ENCODE assay signal across 16 cellular contexts in the genomic region with DNA sequence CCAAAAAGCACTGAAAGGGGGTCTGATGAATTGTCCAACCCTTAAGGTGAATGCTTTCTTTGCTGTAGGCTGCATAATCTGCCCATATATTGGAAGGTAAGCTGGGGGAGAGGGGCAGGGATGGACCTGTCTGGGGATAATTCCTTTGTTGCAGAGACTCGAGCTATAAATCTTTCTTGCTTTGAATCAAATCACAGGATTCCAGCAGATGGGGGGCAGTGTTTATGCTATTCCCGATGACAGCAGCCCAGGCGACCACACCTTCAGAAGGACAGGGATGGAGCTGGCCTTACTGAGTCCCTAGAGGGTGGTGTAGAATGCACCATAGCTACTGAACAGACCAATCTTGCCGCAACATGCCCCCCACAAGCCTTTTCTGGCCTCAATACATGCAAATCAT. TPM values are rescaled to one million over a fixed set of nuclear protein-coding genes. Genes with fewer than 3 reads are reported as not detected.
DNase-seq lines count a peak whose midpoint lies in the region; ATAC-seq, FAIRE-seq and TF ChIP-seq lines count a peak whose summit lies in the region.
"Had no signal": no experiment of that assay in that cellular context is flagged by ENCODE, and none has a peak within 500 bp of the region (broad histone marks: within the 10 kb centered on the region; RNA-seq: fewer than 3 reads in every experiment).

No MANE protein-coding gene starts in this region.

- H3K9me3 ChIP-seq in HUES48 (ENCODE audit: control insufficient read depth, insufficient read depth, low read length) (no peaks in the 10 kb centered on the region), kidney (ENCODE audit: control insufficient read depth in 1 of 2, low read length in 2 of 2) (peaks cover 0 to under 1% of the 10 kb centered on the region in 2 donors), subcutaneous abdominal adipose tissue (ENCODE audit: control insufficient read depth in 5 of 5, low read length in 5 of 5) (no peaks in the 10 kb centered on the region)
- H3K9me3 ChIP-seq: prostate gland had no signal

- H3K36me3 Mint-ChIP-seq in naive thymus-derived CD8-positive, alpha-beta T cell: no peaks in the 10 kb centered on the region

- peaks cover 62% of the 10 kb centered on the region for H3K4me1 ChIP-seq in HUES48 (ENCODE audit: control insufficient read depth, insufficient read depth, low read length)
- H3K4me1 ChIP-seq in kidney (ENCODE audit: control insufficient read depth in 1 of 2, insufficient read depth in 1 of 2, low read depth in 1 of 2, low read length in 2 of 2): peaks cover 8 to 9% of the 10 kb centered on the region in 2 donors
- H3K4me1 ChIP-seq in subcutaneous abdominal adipose tissue (ENCODE audit: control insufficient read depth in 5 of 5, insufficient read depth in 5 of 5, low read length in 5 of 5): peaks cover 0 to 52% (median 30%) of the 10 kb centered on the region in 5 donors
- H3K4me1 ChIP-seq: prostate gland had no signal

- DNase-seq in dorsolateral prefrontal cortex (no peak), kidney (no peak), RCC 7860 (ENCODE audit: low spot score) (no peak)
- DNase-seq in naive thymus-derived CD8-positive, alpha-beta T cell: no peak
- DNase-seq: activated CD4-positive, alpha-beta memory T cell treated with anti-CD3 and anti-CD28 coated beads, Interleukin-2, amount 10 ng/mL, durations not matched to agents 7 days and 5 days; midbrain; NCI-H2171 treated with DMSO at 0.1 percent for 48 hours had no signal

- no peak overlapping the region for H3K27ac ChIP-seq in HUES48 (ENCODE audit: low read depth, low read length)
- H3K27ac ChIP-seq in dorsolateral prefrontal cortex: peak overlapping the region in 27 of 59 donors; percentile 3 to 88 (median 51)
- H3K27ac ChIP-seq in kidney (ENCODE audit: low read depth in 2 of 2, low read length in 2 of 2): peak overlapping the region; percentile 70 to 71
- no peak overlapping the region for H3K27ac ChIP-seq in subcutaneous abdominal adipose tissue (ENCODE audit: low read depth, low read length)
- H3K27ac ChIP-seq: C4-2B, prostate gland had no signal

- H3K27me3 ChIP-seq in HUES48 (ENCODE audit: control insufficient read depth, insufficient read depth, low read length) (no peaks in the 10 kb centered on the region), dorsolateral prefrontal cortex (no peaks in the 10 kb centered on the region), subcutaneous abdominal adipose tissue (ENCODE audit: control insufficient read depth in 5 of 5, insufficient read depth in 4 of 5, low read length in 5 of 5) (no peaks in the 10 kb centered on the region)

- ATAC-seq in naive thymus-derived CD8-positive, alpha-beta T cell: no peak
- no peak for ATAC-seq in GM21367 (IDR thresholded peaks at IDR 0.05; ENCODE audit: unreplicated experiment)
- ATAC-seq in GM19397 (IDR thresholded peaks at IDR 0.05; ENCODE audit: unreplicated experiment): no peak
- ATAC-seq: GM12878, HepG2 had no signal

- TF ChIP-seq CTCF in dorsolateral prefrontal cortex (IDR thresholded peaks at IDR 0.05 in 54 of 56, conservative IDR thresholded peaks at IDR 0.05 in 2 of 56; ENCODE audit: low read depth in 1 of 56, partially characterized antibody in 56 of 56): no peak
- no peak for TF ChIP-seq CTCF in kidney (IDR thresholded peaks at IDR 0.05; ENCODE audit: borderline replicate concordance, extremely low read depth, insufficient read depth)

- POLR2A ChIA-PET in naive thymus-derived CD8-positive, alpha-beta T cell (lab: Charles Lee): no interaction called here

- H3K27me3 Mint-ChIP-seq in naive thymus-derived CD8-positive, alpha-beta T cell: peaks cover 19 to 58% (median 39%) of the 10 kb centered on the region in 5 donors

- intact Hi-C loops in dorsolateral prefrontal cortex (cut with DNase I): loop anchor here in 1 of 2 donors (5.0 kb wide), 1 partner anchor 53 kb away; no protein-coding TSS in a partner anchor
- intact Hi-C loops in kidney (cut with DNase I): no loop called here

- no peak for FAIRE-seq in kidney (lab: Jason Lieb, UNC)
- no peak for FAIRE-seq in RCC 7860 (lab: Jason Lieb, UNC)
- FAIRE-seq: GM12878, HepG2 had no signal

- H3K9me3 Mint-ChIP-seq in naive thymus-derived CD8-positive, alpha-beta T cell: no peaks in the 10 kb centered on the region
- H3K9me3 Mint-ChIP-seq: activated CD4-positive, alpha-beta memory T cell treated with anti-CD3 and anti-CD28 coated beads, Interleukin-2, amount 10 ng/mL, durations not matched to agents 7 days and 5 days had no signal

- peaks cover 69% of the 10 kb centered on the region for H3K36me3 ChIP-seq in HUES48 (ENCODE audit: control insufficient read depth, insufficient read depth, low read length)
- no peaks in the 10 kb centered on the region for H3K36me3 ChIP-seq in kidney (ENCODE audit: control insufficient read depth in 1 of 2, insufficient read depth in 2 of 2, low read length in 2 of 2)
- H3K36me3 ChIP-seq in subcutaneous abdominal adipose tissue (ENCODE audit: control insufficient read depth in 5 of 5, insufficient read depth in 5 of 5, low read length in 5 of 5): no peaks in the 10 kb centered on the region
- H3K36me3 ChIP-seq: prostate gland had no signal

- peaks cover 6 to 21% (median 19%) of the 10 kb centered on the region in 4 donors for H3K4me1 Mint-ChIP-seq in naive thymus-derived CD8-positive, alpha-beta T cell

- peak overlapping the region; percentile 86; the same call in 1 of the 2 replicates for H3K9ac ChIP-seq in HUES48 (ENCODE audit: low read depth, low read length)
- H3K9ac ChIP-seq in kidney (ENCODE audit: low read length in 2 of 2): peak overlapping the region in 1 of 2 donors; percentile 77
- no peak overlapping the region for H3K9ac ChIP-seq in subcutaneous abdominal adipose tissue (ENCODE audit: low read length in 5 of 5)

- peak overlapping the region; percentile 98 for H3K4me3 ChIP-seq in HUES48 (ENCODE audit: low read depth, low read length)
- peak overlapping the region in 52 of 59 donors; percentile 2 to 86 (median 73) for H3K4me3 ChIP-seq in dorsolateral prefrontal cortex
- peak overlapping the region; percentile 39 to 69 for H3K4me3 ChIP-seq in kidney (ENCODE audit: low read length in 2 of 2)
- H3K4me3 ChIP-seq in subcutaneous abdominal adipose tissue (ENCODE audit: low read depth in 1 of 5, low read length in 5 of 5): peak overlapping the region in 3 of 5 donors; percentile 65 to 74 (median 70)
- H3K4me3 ChIP-seq: GM12878, prostate gland had no signal

- H3K4me3 Mint-ChIP-seq in naive thymus-derived CD8-positive, alpha-beta T cell: no peak overlapping the region
- H3K4me3 Mint-ChIP-seq: activated CD4-positive, alpha-beta memory T cell treated with anti-CD3 and anti-CD28 coated beads, Interleukin-2, amount 10 ng/mL, durations not matched to agents 7 days and 5 days; dendritic cell treated with granulocyte-macrophage colony-stimulating factor and Interleukin-4, amounts not matched to agents 40 ng/mL and 50 ng/mL, for 4 days had no signal

- H3K27ac Mint-ChIP-seq in naive thymus-derived CD8-positive, alpha-beta T cell: no peak overlapping the region
- H3K27ac Mint-ChIP-seq: activated CD4-positive, alpha-beta memory T cell treated with anti-CD3 and anti-CD28 coated beads, Interleukin-2, amount 10 ng/mL, durations not matched to agents 7 days and 5 days; dendritic cell treated with granulocyte-macrophage colony-stimulating factor and Interleukin-4, amounts not matched to agents 40 ng/mL and 50 ng/mL, for 4 days had no signal

RNA-seq across cellular contexts. Expression of gene PODXL, which starts 2.5 kb away (rescaled TPM):
- total RNA-seq in dorsolateral prefrontal cortex (100 to 1,000 TPM in 1 of 120 experiments, 10 to 100 TPM in 119; 28.4 to 104 (median 51.6) TPM), kidney (114 TPM)
- 150 TPM for polyA plus RNA-seq in kidney (ENCODE audit: insufficient read depth, low read depth, low replicate concordance)
- total RNA-seq in naive thymus-derived CD8-positive, alpha-beta T cell: under 1 TPM; 0.27 to 0.57 TPM
- polyA plus RNA-seq in naive thymus-derived CD8-positive, alpha-beta T cell: under 1 TPM; 0.08 to 0.10 (median 0.09) TPM

Comparison
In these comparisons a context has a peak if more than half of its experiments do, and no peak if none do; other contexts are left out.
1. H3K27ac ChIP-seq: peak in kidney (2 of 2); none in HUES48 (single experiment) and subcutaneous abdominal adipose tissue (single experiment).
2. RNA of gene PODXL, which starts 2.5 kb away (total RNA-seq): 114 TPM in kidney (single experiment) and 28.4 to 104 TPM in dorsolateral prefrontal cortex; 0.27 to 0.57 TPM in naive thymus-derived CD8-positive, alpha-beta T cell; every median in the first group is over 10 times any median in the second.
3. Peak in every context shown above with its lines, with median percentiles within 50 percentile points of each other: H3K4me3 ChIP-seq.